ENCODE assay signal across 24 cellular contexts in the genomic region with DNA sequence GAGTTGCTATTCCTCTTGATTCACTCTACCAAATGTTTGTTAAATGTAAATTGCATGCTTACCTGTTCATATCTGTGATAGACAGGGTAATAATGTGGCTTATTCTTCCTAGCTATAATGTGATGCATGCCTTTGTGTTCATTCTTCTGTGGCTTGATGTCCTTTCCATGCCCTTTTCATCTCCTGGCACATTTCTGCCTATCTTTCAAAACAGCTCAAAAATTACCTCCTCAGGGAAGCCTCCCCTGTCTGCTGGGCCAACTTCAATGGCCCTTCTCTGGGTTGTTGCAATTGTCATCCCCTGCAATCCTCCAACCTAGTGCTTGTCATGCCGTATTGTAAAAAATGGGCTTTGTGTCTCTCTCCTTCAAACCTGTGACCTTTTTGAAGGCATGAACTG.
"Had no signal": no experiment of that assay in that cellular context is flagged by ENCODE, and none has a peak within 500 bp of the region (broad histone marks: within the 10 kb centered on the region; RNA-seq: fewer than 3 reads in every experiment).

No MANE protein-coding gene starts in this region.

- H3K9me3 ChIP-seq: stomach, suprapubic skin, testis, thoracic aorta, thyroid gland, tibial artery, tibial nerve, transverse colon, upper lobe of left lung, upper lobe of right lung, uterus, vagina had no signal

- H3K4me1 ChIP-seq: stomach, suprapubic skin, testis, thyroid gland, tibial artery, tibial nerve, transverse colon, upper lobe of left lung, upper lobe of right lung, uterus, vagina had no signal

- H3K27ac ChIP-seq: stomach, suprapubic skin, testis, thoracic aorta, thyroid gland, tibial artery, tibial nerve, transverse colon, upper lobe of left lung, upper lobe of right lung, uterus, vagina had no signal

- H3K4me3 ChIP-seq: stomach, suprapubic skin, testis, thoracic aorta, thyroid gland, tibial artery, tibial nerve, transverse colon, upper lobe of left lung, upper lobe of right lung, uterus, vagina had no signal

- DNase-seq: stimulated activated CD4-positive, alpha-beta T cell treated with anti-CD3 and anti-CD28 coated beads, Interleukin-2, amount 100 ng/mL, for 48 hours; stimulated activated CD4-positive, alpha-beta T cell treated with anti-CD3 and anti-CD28 coated beads, Interleukin-4, amount 100 ng/mL, for 1 hour; stimulated activated CD4-positive, alpha-beta T cell treated with anti-CD3 and anti-CD28 coated beads, Interleukin-4, amount 100 ng/mL, for 24 hours; stimulated activated CD4-positive, alpha-beta T cell treated with anti-CD3 and anti-CD28 coated beads, Interleukin-4, amount 100 ng/mL, for 4 hours; stimulated activated CD8-positive, alpha-beta memory T cell treated with anti-CD3 and anti-CD28 coated beads, Interleukin-4, amount 100 ng/mL, for 48 hours; stimulated activated naive B cell treated with anti-CD40 and anti-IgM and Interleukin-4, amounts not matched to agents 10 μg/mL and 1 μg/mL and 100 μg/mL, for 72 hours; stimulated activated naive CD4-positive, alpha-beta T cell; stimulated activated naive CD4-positive, alpha-beta T cell treated with Interleukin-2 at 50 U/mL for 16 hours; stimulated activated naive CD8-positive, alpha-beta T cell treated with anti-CD3 and anti-CD28 coated beads, Interleukin-15, amount 100 ng/mL, for 72 hours; stimulated activated naive CD8-positive, alpha-beta T cell treated with anti-CD3 and anti-CD28 coated beads, Interleukin-15, Interleukin-2, amounts not matched to agents 100 U/mL and 50 U/mL, for 24 hours; stomach; substantia nigra; testis; thyroid gland; tibial artery; transverse colon; trophoblast cell; upper lobe of left lung; upper lobe of right lung; uterus had no signal

- H3K36me3 ChIP-seq: stomach, suprapubic skin, thoracic aorta, thyroid gland, tibial artery, tibial nerve, transverse colon, upper lobe of left lung, upper lobe of right lung, uterus, vagina had no signal

- H3K27me3 ChIP-seq: stomach, suprapubic skin, testis, thyroid gland, tibial artery, tibial nerve, transverse colon, upper lobe of left lung, upper lobe of right lung, uterus, vagina had no signal
